ENCODE assay signal across 23 cellular contexts in genomic region chr5:55134053-55134722, GRCh38. TPM values are rescaled to one million over a fixed set of nuclear protein-coding genes. Genes with fewer than 3 reads are reported as not detected.
A peak's percentile ranks its signal among the peaks of the same experiment; 100 is the strongest.
DNase-seq lines count a peak whose midpoint lies in the region; ATAC-seq and TF ChIP-seq lines count a peak whose summit lies in the region.
"Had no signal": no experiment of that assay in that cellular context is flagged by ENCODE, and none has a peak within 500 bp of the region (broad histone marks: within the 10 kb centered on the region; RNA-seq: fewer than 3 reads in every experiment).

No MANE protein-coding gene starts in this region.

- H3K9me2 ChIP-seq in Loucy (replicated peaks; ENCODE audit: low read depth, low read length): no peaks in the 10 kb centered on the region

- no TSS peak for BruUV-seq in Calu3 (replicated peaks; lab: Mats Ljungman, UMichigan)

- H3K36me3 ChIP-seq in Loucy (ENCODE audit: insufficient read depth, low read length): no peaks in the 10 kb centered on the region
- no peaks in the 10 kb centered on the region for H3K36me3 ChIP-seq in neural progenitor cell
- no peaks in the 10 kb centered on the region for H3K36me3 ChIP-seq in sigmoid colon
- H3K36me3 ChIP-seq: BLaER1, lower lobe of right lung had no signal

- no peak for TF ChIP-seq EP300 in sigmoid colon (IDR thresholded peaks at IDR 0.05)

- H3K36me3 Mint-ChIP-seq in activated CD4-positive, alpha-beta T cell treated with anti-CD3 and anti-CD28 coated beads, Interleukin-2, amount 10 ng/mL, durations not matched to agents 24 days and 14 days (ENCODE audit: low read depth): peaks cover 16% of the 10 kb centered on the region
- peaks cover 12 to 16% of the 10 kb centered on the region in 2 donors for H3K36me3 Mint-ChIP-seq in activated T-cell treated with anti-CD3 and anti-CD28 coated beads, Interleukin-2, amount 50 U/mL, for 72 hours (ENCODE audit: insufficient read depth in 2 of 2)
- peaks cover 2% of the 10 kb centered on the region for H3K36me3 Mint-ChIP-seq in neural progenitor cell
- no peaks in the 10 kb centered on the region for H3K36me3 Mint-ChIP-seq in Calu3 (ENCODE audit: insufficient read depth, unreplicated experiment)

- peaks cover 21% of the 10 kb centered on the region for H3K9me3 Mint-ChIP-seq in activated CD4-positive, alpha-beta T cell treated with anti-CD3 and anti-CD28 coated beads, Interleukin-2, amount 10 ng/mL, durations not matched to agents 24 days and 14 days
- H3K9me3 Mint-ChIP-seq in activated T-cell treated with anti-CD3 and anti-CD28 coated beads, Interleukin-2, amount 50 U/mL, for 72 hours: peaks cover 13% of the 10 kb centered on the region in 2 donors
- H3K9me3 Mint-ChIP-seq in neural progenitor cell (peaks cover 21% of the 10 kb centered on the region), Calu3 (ENCODE audit: low read depth, unreplicated experiment) (no peaks in the 10 kb centered on the region)

- H4K20me1 ChIP-seq in Loucy (ENCODE audit: insufficient read depth, low read length, poor library complexity, severe bottlenecking) (no peaks in the 10 kb centered on the region), neural progenitor cell (ENCODE audit: low read depth) (no peaks in the 10 kb centered on the region)
- H4K20me1 ChIP-seq: BLaER1 had no signal

- peaks cover 15% of the 10 kb centered on the region for H3K27me3 Mint-ChIP-seq in activated CD4-positive, alpha-beta T cell treated with anti-CD3 and anti-CD28 coated beads, Interleukin-2, amount 10 ng/mL, durations not matched to agents 24 days and 14 days
- peaks cover 17% of the 10 kb centered on the region for H3K27me3 Mint-ChIP-seq in activated T-cell treated with anti-CD3 and anti-CD28 coated beads, Interleukin-2, amount 50 U/mL, for 72 hours (ENCODE audit: low read depth)
- H3K27me3 Mint-ChIP-seq in neural progenitor cell (ENCODE audit: insufficient read depth, low read depth) (peaks cover 12% of the 10 kb centered on the region), Calu3 (ENCODE audit: unreplicated experiment) (peaks cover 68% of the 10 kb centered on the region)

- no peaks in the 10 kb centered on the region for H3K27me3 ChIP-seq in Loucy (ENCODE audit: insufficient read depth, low read length, poor library complexity, severe bottlenecking)
- H3K27me3 ChIP-seq in neural progenitor cell: no peaks in the 10 kb centered on the region
- no peaks in the 10 kb centered on the region for H3K27me3 ChIP-seq in sigmoid colon
- H3K27me3 ChIP-seq: BLaER1 had no signal

- TF ChIP-seq CTCF in Loucy (conservative IDR thresholded peaks at IDR 0.05; ENCODE audit: low read length) (no peak), neural progenitor cell (IDR thresholded peaks at IDR 0.05) (no peak), Calu3 (IDR thresholded peaks at IDR 0.05; ENCODE audit: unreplicated experiment) (no peak), sigmoid colon (IDR thresholded peaks at IDR 0.05) (no peak)

- H3K4me3 Mint-ChIP-seq in activated CD4-positive, alpha-beta T cell treated with anti-CD3 and anti-CD28 coated beads, Interleukin-2, amount 10 ng/mL, durations not matched to agents 24 days and 14 days: peak overlapping the region; percentile 14
- peak overlapping the region; percentile 27 to 51 for H3K4me3 Mint-ChIP-seq in activated T-cell treated with anti-CD3 and anti-CD28 coated beads, Interleukin-2, amount 50 U/mL, for 72 hours
- H3K4me3 Mint-ChIP-seq in neural progenitor cell (no peak overlapping the region), Calu3 (ENCODE audit: low read depth, unreplicated experiment) (no peak overlapping the region)

- DNase-seq in activated CD4-positive, alpha-beta T cell treated with anti-CD3 and anti-CD28 coated beads, Interleukin-2, amount 10 ng/mL, durations not matched to agents 24 days and 14 days: peak; percentile 71
- no peak for DNase-seq in activated CD4-positive, alpha-beta T cell treated with anti-CD3 and anti-CD28 coated beads, Interleukin-2, amount 50 U/mL, for 4 hours
- peak; percentile 40 to 50 for DNase-seq in activated T-cell treated with anti-CD3 and anti-CD28 coated beads, Interleukin-2, amount 50 U/mL, for 72 hours
- DNase-seq in neural progenitor cell (ENCODE audit: low spot score): no peak
- DNase-seq in Calu3: no peak
- DNase-seq in midbrain (lab: John Stamatoyannopoulos, UW): no peak
- DNase-seq in sigmoid colon: no peak
- DNase-seq: caudate nucleus, hippocampal formation, lower lobe of right lung, NCI-H1092 treated with DMSO at 0.1 percent for 48 hours, NCI-H2081 treated with DMSO at 0.1 percent for 48 hours, NCI-H510A treated with DMSO at 0.1 percent for 48 hours, occipital lobe, retina had no signal

- peak overlapping the region; percentile 52 for H3K4me3 ChIP-seq in Loucy (ENCODE audit: low read length, poor library complexity, severe bottlenecking)
- no peak overlapping the region for H3K4me3 ChIP-seq in neural progenitor cell
- no peak overlapping the region for H3K4me3 ChIP-seq in sigmoid colon
- H3K4me3 ChIP-seq: A549, BLaER1, lower lobe of right lung had no signal

- H3K9ac ChIP-seq in Loucy (ENCODE audit: low read depth, low read length, poor library complexity, severe bottlenecking) (peak overlapping the region; percentile 63), neural progenitor cell (no peak overlapping the region)
- H3K9ac ChIP-seq: BLaER1 had no signal

- 72 to 74% methylated on average over 5 of the region's 5 CpGs for WGBS in sigmoid colon, 2 donors

- peaks cover 6% of the 10 kb centered on the region; the same call in 1 of the 2 replicates for H3K9me3 ChIP-seq in Loucy (ENCODE audit: insufficient read depth, low read depth, low read length)
- no peaks in the 10 kb centered on the region for H3K9me3 ChIP-seq in neural progenitor cell (ENCODE audit: low read depth)
- peaks cover 0 to 3% (median 0%) of the 10 kb centered on the region in 4 donors for H3K9me3 ChIP-seq in sigmoid colon
- H3K9me3 ChIP-seq: A549, lower lobe of right lung had no signal

- H3K4me1 Mint-ChIP-seq in activated CD4-positive, alpha-beta T cell treated with anti-CD3 and anti-CD28 coated beads, Interleukin-2, amount 10 ng/mL, durations not matched to agents 24 days and 14 days: peaks cover 20% of the 10 kb centered on the region
- peaks cover 17% of the 10 kb centered on the region for H3K4me1 Mint-ChIP-seq in activated T-cell treated with anti-CD3 and anti-CD28 coated beads, Interleukin-2, amount 50 U/mL, for 72 hours (ENCODE audit: low read depth)
- H3K4me1 Mint-ChIP-seq in neural progenitor cell (peaks cover 4% of the 10 kb centered on the region), Calu3 (ENCODE audit: low read depth, unreplicated experiment) (no peaks in the 10 kb centered on the region)

- intact Hi-C loops in activated CD4-positive, alpha-beta T cell treated with anti-CD3 and anti-CD28 coated beads, Interleukin-2, amount 10 ng/mL, durations not matched to agents 24 days and 14 days (cut with micrococcal nuclease): loop anchor here (2.0 kb wide), 2 partner anchors 29 to 61 kb away; no protein-coding TSS in a partner anchor
- intact Hi-C loops in Calu3 (cut with micrococcal nuclease; ENCODE audit: unreplicated experiment) (no loop called here), sigmoid colon (cut with DNase I) (no loop called here)

- H3F3A ChIP-seq in Loucy (ENCODE audit: low read depth) (no peaks in the 10 kb centered on the region), neural progenitor cell (ENCODE audit: low read depth) (no peaks in the 10 kb centered on the region)

- H3K4me2 ChIP-seq in Loucy (ENCODE audit: low read depth, low read length, poor library complexity, severe bottlenecking): peak overlapping the region; percentile 75
- no peak overlapping the region for H3K4me2 ChIP-seq in neural progenitor cell
- H3K4me2 ChIP-seq: A549, BLaER1 had no signal

- no peak overlapping the region for H3K27ac ChIP-seq in neural progenitor cell
- H3K27ac ChIP-seq in sigmoid colon: no peak overlapping the region
- H3K27ac ChIP-seq: A549, BLaER1, foreskin keratinocyte, lower lobe of right lung had no signal

- H3K4me1 ChIP-seq in Loucy (ENCODE audit: insufficient read depth, low read length, poor library complexity, severe bottlenecking) (peaks cover 28% of the 10 kb centered on the region), neural progenitor cell (no peaks in the 10 kb centered on the region), sigmoid colon (no peaks in the 10 kb centered on the region)
- H3K4me1 ChIP-seq: A549, foreskin keratinocyte, lower lobe of right lung had no signal

- peak overlapping the region; percentile 6 for H3K27ac Mint-ChIP-seq in activated CD4-positive, alpha-beta T cell treated with anti-CD3 and anti-CD28 coated beads, Interleukin-2, amount 10 ng/mL, durations not matched to agents 24 days and 14 days
- H3K27ac Mint-ChIP-seq in activated T-cell treated with anti-CD3 and anti-CD28 coated beads, Interleukin-2, amount 50 U/mL, for 72 hours: peak overlapping the region; percentile 80
- no peak overlapping the region for H3K27ac Mint-ChIP-seq in neural progenitor cell
- no peak overlapping the region for H3K27ac Mint-ChIP-seq in Calu3 (ENCODE audit: unreplicated experiment)

- H3K79me2 ChIP-seq in Loucy (ENCODE audit: insufficient read depth, low read length) (no peaks in the 10 kb centered on the region), neural progenitor cell (ENCODE audit: low read depth) (no peaks in the 10 kb centered on the region)

- CTCF ChIA-PET in Calu3 (lab: Charles Lee): no interaction called here

- ATAC-seq in activated T-cell treated with anti-CD3 and anti-CD28 coated beads, Interleukin-2, amount 50 U/mL, for 72 hours (replicated peaks in 1 of 2): peak; percentile 94 to 95
- ATAC-seq: A549, foreskin keratinocyte, lower lobe of right lung had no signal

- no peak overlapping the region for H2AFZ ChIP-seq in Loucy (ENCODE audit: low read length)
- H2AFZ ChIP-seq in neural progenitor cell (replicated peaks): peak overlapping the region; percentile 59

- TF ChIP-seq POLR2A in sigmoid colon (IDR thresholded peaks at IDR 0.05): no peak

RNA-seq across cellular contexts. Expression of gene GPX8, which starts 25.8 kb away (rescaled TPM):
- not detected in 2 replicates for total RNA-seq in activated CD4-positive, alpha-beta T cell treated with anti-CD3 and anti-CD28 coated beads, Interleukin-2, amount 10 ng/mL, durations not matched to agents 24 days and 14 days
- total RNA-seq in activated T-cell treated with anti-CD3 and anti-CD28 coated beads, Interleukin-2, amount 50 U/mL, for 72 hours: not detected
- total RNA-seq in neural progenitor cell (ENCODE audit: low replicate concordance) (84.3 and 132 TPM in 2 replicates), Calu3 (2022) (17.8 and 25.9 TPM in 2 replicates), sigmoid colon (10 to 100 TPM; 14.2 to 20.8 (median 16.2) TPM)
- polyA plus RNA-seq in sigmoid colon: 1 to 10 TPM; 1.8 to 8.9 (median 7.2) TPM

RNA-seq across cellular contexts. Expression of gene GZMA, which starts 31.7 kb away (rescaled TPM):
- 87.6 and 91.2 TPM in 2 replicates for total RNA-seq in activated CD4-positive, alpha-beta T cell treated with anti-CD3 and anti-CD28 coated beads, Interleukin-2, amount 10 ng/mL, durations not matched to agents 24 days and 14 days
- total RNA-seq in activated T-cell treated with anti-CD3 and anti-CD28 coated beads, Interleukin-2, amount 50 U/mL, for 72 hours: 10 to 100 TPM in 1 of 2 donors, 1 to 10 TPM in 1; 4.2 to 25.1 TPM
- total RNA-seq in neural progenitor cell (ENCODE audit: low replicate concordance) (not detected in 2 replicates), Calu3 (2022) (not detected in 2 replicates), sigmoid colon (1 to 10 TPM in 1 of 4 donors, not detected in 3; 1.1 TPM)
- 10 to 100 TPM in 1 of 3 donors, 1 to 10 TPM in 2; 4.2 to 15.0 (median 8.0) TPM for polyA plus RNA-seq in sigmoid colon
- total RNA-seq: epithelial cell of proximal tubule, foreskin keratinocyte, LHCN-M2, occipital lobe, temporal lobe had no signal
- polyA plus RNA-seq: A549, foreskin keratinocyte had no signal

RNA-seq across cellular contexts. Expression of gene CDC20B, which starts 38.8 kb away (rescaled TPM):
- not detected in 2 replicates for total RNA-seq in activated CD4-positive, alpha-beta T cell treated with anti-CD3 and anti-CD28 coated beads, Interleukin-2, amount 10 ng/mL, durations not matched to agents 24 days and 14 days
- total RNA-seq in activated T-cell treated with anti-CD3 and anti-CD28 coated beads, Interleukin-2, amount 50 U/mL, for 72 hours: under 1 TPM; 0.07 to 0.10 TPM
- total RNA-seq in neural progenitor cell (ENCODE audit: low replicate concordance): not detected in 2 replicates
- total RNA-seq in Calu3 (2022): not detected in 2 replicates
- total RNA-seq in sigmoid colon: not detected
- not detected for polyA plus RNA-seq in sigmoid colon
- total RNA-seq: dermis microvascular lymphatic vessel endothelial cell, epithelial cell of proximal tubule, foreskin keratinocyte, LHCN-M2 had no signal
- polyA plus RNA-seq: foreskin keratinocyte had no signal

Comparison
In these comparisons a context has a peak if more than half of its experiments do, and no peak if none do; other contexts are left out.
1. DNase-seq: peak in activated CD4-positive, alpha-beta T cell treated with anti-CD3 and anti-CD28 coated beads, Interleukin-2, amount 10 ng/mL, durations not matched to agents 24 days and 14 days (single experiment) and activated T-cell treated with anti-CD3 and anti-CD28 coated beads, Interleukin-2, amount 50 U/mL, for 72 hours (2 of 2); none in activated CD4-positive, alpha-beta T cell treated with anti-CD3 and anti-CD28 coated beads, Interleukin-2, amount 50 U/mL, for 4 hours (0 of 2), neural progenitor cell (single experiment), Calu3 (single experiment), midbrain (single experiment) and sigmoid colon (single experiment).
2. H3K27ac Mint-ChIP-seq: peak in activated CD4-positive, alpha-beta T cell treated with anti-CD3 and anti-CD28 coated beads, Interleukin-2, amount 10 ng/mL, durations not matched to agents 24 days and 14 days (single experiment) and activated T-cell treated with anti-CD3 and anti-CD28 coated beads, Interleukin-2, amount 50 U/mL, for 72 hours (single experiment); none in neural progenitor cell (single experiment) and Calu3 (single experiment).
3. H3K4me3 Mint-ChIP-seq: peak in activated CD4-positive, alpha-beta T cell treated with anti-CD3 and anti-CD28 coated beads, Interleukin-2, amount 10 ng/mL, durations not matched to agents 24 days and 14 days (single experiment) and activated T-cell treated with anti-CD3 and anti-CD28 coated beads, Interleukin-2, amount 50 U/mL, for 72 hours (2 of 2); none in neural progenitor cell (single experiment) and Calu3 (single experiment).
4. RNA of gene GPX8, which starts 25.8 kb away (total RNA-seq): 84.3 to 132 TPM in neural progenitor cell, 17.8 to 25.9 TPM in Calu3 and 14.2 to 20.8 TPM in sigmoid colon; not detected in activated CD4-positive, alpha-beta T cell treated with anti-CD3 and anti-CD28 coated beads, Interleukin-2, amount 10 ng/mL, durations not matched to agents 24 days and 14 days and not detected in activated T-cell treated with anti-CD3 and anti-CD28 coated beads, Interleukin-2, amount 50 U/mL, for 72 hours; every median in the first group is over 10 times any median in the second.